1 cellular context compared by ENCODE assay signal in genomic region chr3:58332575-58333179, GRCh38.
TF ChIP-seq lines count a peak whose summit lies in the region.

TSS of gene PXK (plus strand) at chr3:58332892. CDS start at chr3:58332989, 97 bp downstream.

TF ChIP-seq in SK-N-SH, 30 proteins besides CTCF, POLR2A, EP300 and RAD21 (continued from another document):
- TF ChIP-seq, protein P1, sequence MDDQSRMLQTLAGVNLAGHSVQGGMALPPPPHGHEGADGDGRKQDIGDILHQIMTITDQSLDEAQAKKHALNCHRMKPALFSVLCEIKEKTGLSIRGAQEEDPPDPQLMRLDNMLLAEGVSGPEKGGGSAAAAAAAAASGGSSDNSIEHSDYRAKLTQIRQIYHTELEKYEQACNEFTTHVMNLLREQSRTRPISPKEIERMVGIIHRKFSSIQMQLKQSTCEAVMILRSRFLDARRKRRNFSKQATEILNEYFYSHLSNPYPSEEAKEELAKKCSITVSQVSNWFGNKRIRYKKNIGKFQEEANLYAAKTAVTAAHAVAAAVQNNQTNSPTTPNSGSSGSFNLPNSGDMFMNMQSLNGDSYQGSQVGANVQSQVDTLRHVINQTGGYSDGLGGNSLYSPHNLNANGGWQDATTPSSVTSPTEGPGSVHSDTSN (IDR thresholded peaks at IDR 0.05): peak; percentile 65
- TF ChIP-seq TAF1 (IDR thresholded peaks at IDR 0.05; ENCODE audit: borderline replicate concordance, low read depth, low read length) (peak; percentile 70; the same call in 1 of the 2 replicates), RXRA (IDR thresholded peaks at IDR 0.05; ENCODE audit: borderline replicate concordance, low read depth) (no peak), SIN3A (IDR thresholded peaks at IDR 0.05; ENCODE audit: borderline replicate concordance, low read depth, low read length) (peak; percentile 78; the same call in 1 of the 2 replicates), MEF2A (IDR thresholded peaks at IDR 0.05; ENCODE audit: borderline replicate concordance, low read depth) (no peak), GABPA (IDR thresholded peaks at IDR 0.05; ENCODE audit: low read depth) (no peak), USF2 (IDR thresholded peaks at IDR 0.05; ENCODE audit: borderline replicate concordance, low read depth, low read length) (no peak), TEAD4 (IDR thresholded peaks at IDR 0.05; ENCODE audit: borderline replicate concordance, insufficient read depth) (no peak), REST (IDR thresholded peaks at IDR 0.05; ENCODE audit: low read depth, low read length) (no peak), NFIC (IDR thresholded peaks at IDR 0.05; ENCODE audit: borderline replicate concordance) (no peak)
